In the genomic region with DNA sequence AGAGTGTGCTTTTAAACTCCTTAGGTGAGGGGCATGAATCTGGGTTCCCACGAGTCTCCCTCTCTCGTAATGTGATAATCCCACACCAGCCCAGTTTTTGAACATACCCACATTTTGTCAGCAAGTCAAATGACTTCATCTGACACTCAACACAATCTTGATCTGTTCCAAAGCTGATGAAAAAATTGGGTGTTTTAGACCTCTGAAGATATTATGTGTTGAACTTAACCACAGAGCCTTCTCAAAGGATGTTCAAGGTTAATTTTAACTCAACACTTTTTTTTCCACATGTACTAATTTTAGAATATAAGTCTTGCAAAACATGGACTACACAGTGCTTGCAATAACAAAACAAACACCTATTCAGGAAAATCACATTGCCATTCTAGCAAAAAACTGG, we compare ENCODE assay signal across 19 cellular contexts.
"Had no signal": no experiment of that assay in that cellular context is flagged by ENCODE, and none has a peak within 500 bp of the region (broad histone marks: within the 10 kb centered on the region; RNA-seq: fewer than 3 reads in every experiment).

No MANE protein-coding gene starts in this region.

- H3K27me3 ChIP-seq: brain microvascular endothelial cell, esophagus muscularis mucosa, right atrium auricular region, spleen, upper lobe of left lung had no signal

- H3K9me3 ChIP-seq: esophagus muscularis mucosa, prostate gland, right atrium auricular region, spleen, upper lobe of left lung had no signal

- H3K9me3 Mint-ChIP-seq: activated naive CD4-positive, alpha-beta T cell treated with anti-CD3 and anti-CD28 coated beads for 36 hours; activated T-cell treated with anti-CD3 and anti-CD28 coated beads, Interleukin-2, amount 50 U/mL, for 4 hours had no signal

- H3K36me3 ChIP-seq: brain microvascular endothelial cell, esophagus muscularis mucosa, prostate gland, right atrium auricular region, spleen, upper lobe of left lung, WERI-Rb-1 had no signal

- DNase-seq: activated CD4-positive, CD25-positive, alpha-beta regulatory T cell treated with anti-CD3 and anti-CD28 coated beads, Interleukin-2, amount 50 U/mL, for 72 hours; activated CD8-positive, alpha-beta memory T cell treated with anti-CD3 and anti-CD28 coated beads, Interleukin-2, amount 50 U/mL, for 48 hours; activated effector memory CD4-positive, alpha-beta T cell treated with Interleukin-2 at 50 U/mL for 16 hours; activated naive CD4-positive, alpha-beta T cell treated with anti-CD3 and anti-CD28 coated beads for 36 hours; activated T-cell treated with anti-CD3 and anti-CD28 coated beads, Interleukin-2, amount 50 U/mL, for 4 hours; aorta; brain microvascular endothelial cell; central memory CD4-positive, alpha-beta T cell; effector memory CD4-positive, alpha-beta T cell; hypothalamus; spleen; stimulated activated CD4-positive, alpha-beta T cell treated with anti-CD3 and anti-CD28 coated beads, Interleukin-4, amount 100 ng/mL, for 1 hour; stimulated activated naive CD4-positive, alpha-beta T cell treated with Interleukin-2 at 50 U/mL for 16 hours; T-helper 1 cell; upper lobe of left lung; WERI-Rb-1 had no signal

- H3K27ac ChIP-seq: brain microvascular endothelial cell, esophagus muscularis mucosa, prostate gland, right atrium auricular region, spleen, upper lobe of left lung, WERI-Rb-1 had no signal

- H3K4me3 ChIP-seq: esophagus muscularis mucosa, prostate gland, right atrium auricular region, spleen, upper lobe of left lung had no signal

- H3K27ac Mint-ChIP-seq: activated naive CD4-positive, alpha-beta T cell treated with anti-CD3 and anti-CD28 coated beads for 36 hours had no signal

- ATAC-seq: activated T-cell treated with anti-CD3 and anti-CD28 coated beads, Interleukin-2, amount 50 U/mL, for 4 hours had no signal

- H3K4me3 Mint-ChIP-seq: activated naive CD4-positive, alpha-beta T cell treated with anti-CD3 and anti-CD28 coated beads for 36 hours; activated T-cell treated with anti-CD3 and anti-CD28 coated beads, Interleukin-2, amount 50 U/mL, for 4 hours had no signal

- H3K4me1 ChIP-seq: prostate gland, right atrium auricular region, spleen, upper lobe of left lung had no signal
